In the genomic region with DNA sequence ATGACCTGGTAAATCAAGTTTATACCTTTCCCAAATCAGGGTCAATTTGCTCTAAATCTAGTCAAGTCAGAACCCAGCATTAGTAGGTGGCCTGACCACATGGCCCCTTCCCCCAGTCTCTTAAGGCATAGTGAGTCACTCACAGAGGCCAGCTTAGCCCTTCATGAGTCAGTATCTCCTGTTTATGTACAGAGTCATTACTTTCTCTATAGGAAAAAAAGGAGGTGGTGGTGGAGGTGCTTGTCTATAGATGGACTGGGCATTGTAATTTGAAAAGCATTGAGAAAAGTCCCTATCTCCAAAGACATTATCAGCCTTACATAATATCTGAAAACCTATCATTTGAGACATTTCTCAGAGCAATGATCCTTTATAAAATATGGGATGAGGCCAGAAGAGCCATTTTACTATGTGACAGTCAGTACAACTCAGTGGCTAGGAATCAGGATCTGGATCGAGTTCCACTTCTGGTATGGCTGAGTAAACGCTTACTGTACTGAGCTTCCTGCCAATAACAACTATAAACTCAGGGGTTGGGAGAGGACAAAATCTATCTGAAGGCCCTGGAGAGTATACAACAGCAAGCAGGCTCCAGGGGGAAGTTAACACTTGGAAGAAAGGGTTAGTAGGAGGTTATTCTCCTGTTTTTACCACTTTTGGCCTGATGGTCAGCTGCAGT, we compare ENCODE assay signal across 10 cellular contexts. TPM values are rescaled to one million over a fixed set of nuclear protein-coding genes. Genes with fewer than 3 reads are reported as not detected.
A peak's percentile ranks its signal among the peaks of the same experiment; 100 is the strongest.
DNase-seq lines count a peak whose midpoint lies in the region; ATAC-seq and TF ChIP-seq lines count a peak whose summit lies in the region.
"Had no signal": no experiment of that assay in that cellular context is flagged by ENCODE, and none has a peak within 500 bp of the region (broad histone marks: within the 10 kb centered on the region; RNA-seq: fewer than 3 reads in every experiment).

No MANE protein-coding gene starts in this region.

- peaks cover 10% of the 10 kb centered on the region; the same call in 1 of the 2 replicates for H3K9me3 ChIP-seq in IMR-90 (ENCODE audit: control insufficient read depth, insufficient read depth, low read length)
- no peaks in the 10 kb centered on the region for H3K9me3 ChIP-seq in mucosa of descending colon
- H3K9me3 ChIP-seq in esophagus muscularis mucosa = peaks cover 0 to 17% (median 4%) of the 10 kb centered on the region in 4 donors
- H3K9me3 ChIP-seq: pancreas had no signal

- H3K4me3 ChIP-seq in IMR-90 (ENCODE audit: insufficient read depth, low read depth, low read length) (no peak overlapping the region), astrocyte of the cerebellum (ENCODE audit: low read depth, low read length) (no peak overlapping the region), mucosa of descending colon (no peak overlapping the region), esophagus muscularis mucosa (no peak overlapping the region)
- H3K4me3 ChIP-seq: pancreas had no signal

- TF ChIP-seq POLR2A in IMR-90 (IDR thresholded peaks at IDR 0.05; ENCODE audit: low read depth, low read length) = peak; percentile 58
- no peak for TF ChIP-seq POLR2A in esophagus muscularis mucosa (IDR thresholded peaks at IDR 0.05; ENCODE audit: low read depth)

- H2AK9ac ChIP-seq in IMR-90 (replicated peaks; ENCODE audit: low read depth, low read length, poor library complexity) = peak overlapping the region; percentile 99

- H4K5ac ChIP-seq in IMR-90 (ENCODE audit: low read depth, low read length) = peak overlapping the region; percentile 100

- H3K79me1 ChIP-seq in IMR-90 (ENCODE audit: low read depth in 1 of 2, low read length in 2 of 2) = peaks cover 0 to 24% of the 10 kb centered on the region in 2 experiments; a peak in 2 of 4 replicates

- H3K27me3 ChIP-seq in IMR-90 (ENCODE audit: control insufficient read depth, insufficient read depth, low read length) (no peaks in the 10 kb centered on the region), esophagus muscularis mucosa (peaks cover 0 to 9% (median 0%) of the 10 kb centered on the region in 4 donors)
- H3K27me3 ChIP-seq: pancreas had no signal

- peak; percentile 41 for TF ChIP-seq RAD21 in IMR-90 (IDR thresholded peaks at IDR 0.05; ENCODE audit: low read length)

- DNase-seq in IMR-90 (peak; percentile 99), astrocyte of the cerebellum (ENCODE audit: low read depth) (peak; percentile 92), mucosa of descending colon (no peak), esophagus muscularis mucosa (ENCODE audit: extremely low spot score) (no peak), KBM-7 (no peak), NCI-H2107 treated with DMSO at 0.1 percent for 48 hours (lab: John Stamatoyannopoulos, UW; ENCODE audit: unreplicated experiment) (no peak), nucleus accumbens (lab: John Stamatoyannopoulos, UW) (no peak)
- DNase-seq: NCI-H2081 treated with DMSO at 0.1 percent for 48 hours, pancreas had no signal

- TF ChIP-seq CTCF in C4-2B (conservative IDR thresholded peaks at IDR 0.05) (no peak), IMR-90 (conservative IDR thresholded peaks at IDR 0.05; ENCODE audit: low read depth, low read length) (no peak), astrocyte of the cerebellum (IDR thresholded peaks at IDR 0.05; ENCODE audit: low read depth, low read length, missing control alignments) (no peak), mucosa of descending colon (IDR thresholded peaks at IDR 0.05) (no peak), esophagus muscularis mucosa (IDR thresholded peaks at IDR 0.05) (no peak)

- H3K27ac ChIP-seq in C4-2B = peak overlapping the region; percentile 95
- peak overlapping the region; percentile 100 for H3K27ac ChIP-seq in IMR-90 (ENCODE audit: insufficient read depth, low read length)
- H3K27ac ChIP-seq in esophagus muscularis mucosa (replicated peaks in 1 of 4) = no peak overlapping the region
- H3K27ac ChIP-seq: pancreas had no signal

- H2BK15ac ChIP-seq in IMR-90 (ENCODE audit: low read depth, low read length) = peak overlapping the region; percentile 100

- WGBS in IMR-90 (ENCODE audit: extremely low coverage in 2 of 2, insufficient read length in 1 of 2), 2 experiments = no CpG with 5 or more reads among the region's 2 CpGs
- 69% methylated on average over 2 of the region's 2 CpGs for WGBS in esophagus muscularis mucosa

- in situ Hi-C loops in IMR-90 (cut with MboI; ENCODE audit: low sequenced_read_pairs) = no loop called here
- in situ Hi-C loops in astrocyte of the cerebellum (cut with HindIII; ENCODE audit: low sequenced_read_pairs) = no loop called here
- in situ Hi-C loops in KBM-7 (cut with MboI; ENCODE audit: low pct_unique_long_range_greater_than_20kb, low sequenced_read_pairs) = no loop called here

- H2BK5ac ChIP-seq in IMR-90 (ENCODE audit: low read depth, low read length, poor library complexity, severe bottlenecking) = peak overlapping the region; percentile 100

- dilution Hi-C loops in IMR-90 (cut with HindIII; ENCODE audit: low sequenced_read_pairs, unreplicated experiment) = no loop called here

- peak overlapping the region; percentile 98 for H3K4ac ChIP-seq in IMR-90 (ENCODE audit: low read depth, low read length)

- BruUV-seq in IMR-90 (replicated peaks; lab: Mats Ljungman, UMichigan) = no TSS peak

- H2AFZ ChIP-seq in IMR-90 (replicated peaks; ENCODE audit: low read length, poor library complexity) = peak overlapping the region; percentile 25

- H3K14ac ChIP-seq in IMR-90 (replicated peaks; ENCODE audit: low read depth, low read length) = peak overlapping the region; percentile 100

- POLR2A ChIA-PET in IMR-90 (lab: Charles Lee; ENCODE audit: unreplicated experiment) = interaction anchor here (0.9 to 1.4 kb wide), 4 partner anchors 31 to 81 kb away, joined by 3 to 5 read pairs (median 4); no protein-coding TSS in a partner anchor

- peak overlapping the region; percentile 100 for H2BK20ac ChIP-seq in IMR-90 (ENCODE audit: low read depth, low read length)

- peaks cover 12% of the 10 kb centered on the region for H3K9me1 ChIP-seq in IMR-90 (ENCODE audit: insufficient read depth, low read length)

- H3K36me3 ChIP-seq in IMR-90 (ENCODE audit: control insufficient read depth, insufficient read depth, low read length) = no peaks in the 10 kb centered on the region
- H3K36me3 ChIP-seq in mucosa of descending colon (ENCODE audit: low read depth) = no peaks in the 10 kb centered on the region
- H3K36me3 ChIP-seq in esophagus muscularis mucosa = no peaks in the 10 kb centered on the region
- H3K36me3 ChIP-seq: pancreas had no signal

- H4K91ac ChIP-seq in IMR-90 (ENCODE audit: insufficient read depth, low read depth, low read length) = peak overlapping the region; percentile 100

- peak overlapping the region; percentile 100 for H3K18ac ChIP-seq in IMR-90 (ENCODE audit: low read depth, low read length)

- H3K9ac ChIP-seq in IMR-90 (ENCODE audit: low read depth, low read length) = peak overlapping the region; percentile 98

- peak overlapping the region; percentile 100 for H3K56ac ChIP-seq in IMR-90 (ENCODE audit: extremely low read depth, insufficient read depth, low read length)

- H3K4me2 ChIP-seq in IMR-90 (ENCODE audit: low read depth, low read length) = peak overlapping the region; percentile 67

- ATAC-seq in IMR-90 (ENCODE audit: low read depth) (peak; percentile 92), mucosa of descending colon (peak; percentile 55)

- H3K23ac ChIP-seq in IMR-90 (ENCODE audit: low read depth, low read length) = peak overlapping the region; percentile 100

- H4K20me1 ChIP-seq in IMR-90 (ENCODE audit: insufficient read depth, low read length) = no peaks in the 10 kb centered on the region

- TF ChIP-seq EP300 in esophagus muscularis mucosa (IDR thresholded peaks at IDR 0.05) = no peak

- H2AK5ac ChIP-seq in IMR-90 (ENCODE audit: low read depth, low read length) = peak overlapping the region; percentile 100

- H3K4me1 ChIP-seq in IMR-90 (ENCODE audit: control insufficient read depth, insufficient read depth, low read length) = peaks cover 24% of the 10 kb centered on the region
- no peaks in the 10 kb centered on the region for H3K4me1 ChIP-seq in mucosa of descending colon (ENCODE audit: low read depth)
- H3K4me1 ChIP-seq in esophagus muscularis mucosa = no peaks in the 10 kb centered on the region
- H3K4me1 ChIP-seq: pancreas had no signal

- peak overlapping the region; percentile 99 for H2BK120ac ChIP-seq in IMR-90 (ENCODE audit: low read depth, low read length)

- CTCF ChIA-PET in IMR-90 (lab: Yijun Ruan, JAX) = interaction anchor here (1.2 to 1.9 kb wide), 2 partner anchors 37 to 61 kb away, joined by 3 to 6 read pairs; no protein-coding TSS in a partner anchor

- peak overlapping the region; percentile 97 to 99 for H4K8ac ChIP-seq in IMR-90 (ENCODE audit: low read depth in 2 of 2, low read length in 2 of 2)

- intact Hi-C loops in IMR-90 (cut with micrococcal nuclease) = no loop called here
- intact Hi-C loops in mucosa of descending colon (cut with DNase I, micrococcal nuclease) = no loop called here
- intact Hi-C loops in esophagus muscularis mucosa (cut with DNase I) = no loop called here

TF ChIP-seq in IMR-90, 13 proteins besides CTCF, POLR2A, EP300 and RAD21 (continues in another document):
- peak; percentile 38; the same call in 1 of the 2 replicates for TF ChIP-seq NFE2L2 (IDR thresholded peaks at IDR 0.05; ENCODE audit: low read depth, low read length)
- TF ChIP-seq, protein P1, sequence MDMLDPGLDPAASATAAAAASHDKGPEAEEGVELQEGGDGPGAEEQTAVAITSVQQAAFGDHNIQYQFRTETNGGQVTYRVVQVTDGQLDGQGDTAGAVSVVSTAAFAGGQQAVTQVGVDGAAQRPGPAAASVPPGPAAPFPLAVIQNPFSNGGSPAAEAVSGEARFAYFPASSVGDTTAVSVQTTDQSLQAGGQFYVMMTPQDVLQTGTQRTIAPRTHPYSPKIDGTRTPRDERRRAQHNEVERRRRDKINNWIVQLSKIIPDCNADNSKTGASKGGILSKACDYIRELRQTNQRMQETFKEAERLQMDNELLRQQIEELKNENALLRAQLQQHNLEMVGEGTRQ (IDR thresholded peaks at IDR 0.05; ENCODE audit: low read depth, low read length) = peak; percentile 67
- TF ChIP-seq SMC3 (IDR thresholded peaks at IDR 0.05; ENCODE audit: low read depth, low read length) = peak; percentile 7; the same call in 1 of the 2 replicates
- 0 out of 2 replicates have a peak, but pooled peaks have one; percentile 76 for TF ChIP-seq CHD1 (IDR thresholded peaks at IDR 0.05; ENCODE audit: low read depth, low read length)
- peak; percentile 34; the same call in 1 of the 2 replicates for TF ChIP-seq MAFK (IDR thresholded peaks at IDR 0.05; ENCODE audit: low read depth, low read length)
- TF ChIP-seq RCOR1 (IDR thresholded peaks at IDR 0.05; ENCODE audit: insufficient replicate concordance, low read length) = no peak
- TF ChIP-seq FOS (IDR thresholded peaks at IDR 0.05; ENCODE audit: low read depth, low read length) = peak; percentile 99
- peak; percentile 39 for TF ChIP-seq BHLHE40 (IDR thresholded peaks at IDR 0.05; ENCODE audit: low read depth, low read length)

RNA-seq across cellular contexts. Expression of a gene that starts 22.5 kb away (rescaled TPM):
- 0.83 and 1.1 TPM in 2 replicates for total RNA-seq in IMR-90 (2012; rRNA removed)
- 1.8 and 2.2 TPM in 2 replicates for polyA plus RNA-seq in IMR-90 (2012; rRNA removed)
- 1.9 and 4.8 TPM in 2 replicates for polyA plus RNA-seq in IMR-90 (2012; cell fraction: cytosol; rRNA removed)
- polyA plus RNA-seq in IMR-90 (2012; cell fraction: nucleus; rRNA removed; ENCODE audit: low replicate concordance) = 1.3 and 3.0 TPM in 2 replicates
- total RNA-seq in mucosa of descending colon = under 1 TPM in 2 of 3 donors, not detected in 1; 0.16 to 0.17 TPM
- total RNA-seq in esophagus muscularis mucosa = under 1 TPM in 1 of 4 donors, not detected in 3; 0.17 TPM

Comparison
In these comparisons a context has a peak if more than half of its experiments do, and no peak if none do; other contexts are left out.
1. H3K27ac ChIP-seq: peak in C4-2B (single experiment) and IMR-90 (single experiment); none in esophagus muscularis mucosa (0 of 4).
2. DNase-seq: peak in IMR-90 (single experiment) and astrocyte of the cerebellum (single experiment); none in mucosa of descending colon (0 of 3), esophagus muscularis mucosa (single experiment), KBM-7 (single experiment), NCI-H2107 treated with DMSO at 0.1 percent for 48 hours (single experiment) and nucleus accumbens (0 of 56).